8 cellular contexts compared by ENCODE assay signal in the genomic region with DNA sequence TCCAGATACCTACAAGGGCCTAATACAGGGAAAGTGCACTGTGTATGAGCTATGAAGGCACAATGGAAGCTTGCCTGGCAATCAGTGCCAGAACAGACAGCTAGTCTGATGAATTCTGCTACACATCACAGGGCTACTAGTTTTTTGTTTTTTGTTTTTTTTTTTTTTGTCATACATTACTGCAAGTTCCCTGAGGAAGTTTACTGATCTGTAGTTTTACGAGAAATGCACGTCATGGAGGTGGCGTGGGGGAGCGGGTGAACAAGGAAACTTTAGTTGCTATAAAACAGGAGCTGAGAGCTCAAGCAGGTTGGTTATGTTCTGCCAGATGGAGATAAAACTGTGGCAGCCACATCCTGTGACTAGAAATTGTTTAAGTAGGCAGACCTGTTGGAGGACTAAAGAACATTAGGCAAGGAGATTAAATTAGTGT.
DNase-seq lines count a peak whose midpoint lies in the region; ATAC-seq and TF ChIP-seq lines count a peak whose summit lies in the region.

No MANE protein-coding gene starts in this region.

- no peak for TF ChIP-seq CTCF in fibroblast of pulmonary artery (IDR thresholded peaks at IDR 0.05; ENCODE audit: low read length, missing control alignments)

- H3K4me3 ChIP-seq in fibroblast of pulmonary artery (replicated peaks; ENCODE audit: low read depth, low read length) = no peak overlapping the region

- peak; percentile 72 for DNase-seq in GDM1 (lab: John Stamatoyannopoulos, UW)
- DNase-seq in activated CD4-positive, alpha-beta T cell treated with anti-CD3 and anti-CD28 coated beads, Interleukin-2, amount 50 U/mL, for 1 hour = peak; percentile 81
- DNase-seq in fibroblast of pulmonary artery (ENCODE audit: low read depth) = peak; percentile 24
- peak; percentile 52 to 76 for DNase-seq in stimulated activated CD8-positive, alpha-beta memory T cell treated with anti-CD3 and anti-CD28 coated beads, Interleukin-15, amount 100 ng/mL, for 4 hours (ENCODE audit: low read depth in 2 of 2)
- DNase-seq in MV-4-11 (lab: John Stamatoyannopoulos, UW) = no peak

- ATAC-seq in HG03521 (IDR thresholded peaks at IDR 0.05; ENCODE audit: unreplicated experiment) (peak; percentile 26), HG03095 (IDR thresholded peaks at IDR 0.05; ENCODE audit: unreplicated experiment) (no peak), HG02759 (IDR thresholded peaks at IDR 0.05; ENCODE audit: unreplicated experiment) (no peak)
